Comparison of ENCODE assay signal across 11 cellular contexts in the genomic region with DNA sequence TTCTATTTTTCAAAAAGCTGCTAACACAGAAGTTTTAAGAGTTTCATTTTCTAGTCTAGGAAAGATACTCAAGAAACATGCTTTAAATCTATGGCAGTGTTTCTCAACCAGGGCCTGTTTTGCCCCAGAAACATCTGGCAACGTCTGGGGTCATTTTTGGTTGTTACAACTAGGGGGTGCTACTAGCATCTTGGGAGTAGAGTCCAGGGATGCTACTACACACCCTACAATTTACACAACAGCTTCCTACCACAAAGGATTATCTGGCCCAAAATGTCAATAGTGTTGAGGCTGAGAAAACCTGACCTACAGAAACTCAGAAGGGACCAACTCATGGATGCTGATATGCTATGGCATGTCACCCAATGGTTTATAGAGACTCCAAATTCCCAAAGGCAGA. TPM values are rescaled to one million over a fixed set of nuclear protein-coding genes. Genes with fewer than 3 reads are reported as not detected.
DNase-seq lines count a peak whose midpoint lies in the region; ATAC-seq and TF ChIP-seq lines count a peak whose summit lies in the region.
"Had no signal": no experiment of that assay in that cellular context is flagged by ENCODE, and none has a peak within 500 bp of the region (broad histone marks: within the 10 kb centered on the region; RNA-seq: fewer than 3 reads in every experiment).

No MANE protein-coding gene starts in this region.

- POLR2A ChIA-PET in HEK293 (lab: Yijun Ruan, JAX), result no interaction called here

- H3K27me3 Mint-ChIP-seq in Calu3 (ENCODE audit: unreplicated experiment), result no peaks in the 10 kb centered on the region

- H3K27me3 ChIP-seq in WERI-Rb-1 (ENCODE audit: insufficient read depth, low read depth, severe bottlenecking), result no peaks in the 10 kb centered on the region

- peak; percentile 13 for DNase-seq in Calu3
- DNase-seq in WERI-Rb-1, result no peak
- peak; percentile 58 for DNase-seq in iris pigment epithelial cell (ENCODE audit: low read depth)
- no peak for DNase-seq in islet precursor cell
- no peak for DNase-seq in amniotic stem cell (lab: John Stamatoyannopoulos, UW)
- DNase-seq: activated CD4-positive, CD25-positive, alpha-beta regulatory T cell; NCI-H2171 had no signal

- peaks cover 7% of the 10 kb centered on the region for H3K4me1 Mint-ChIP-seq in Calu3 (ENCODE audit: low read depth, unreplicated experiment)

- H3K4me3 Mint-ChIP-seq in Calu3 (ENCODE audit: low read depth, unreplicated experiment), result no peak overlapping the region

- H3K27ac Mint-ChIP-seq in Calu3 (ENCODE audit: unreplicated experiment), result no peak overlapping the region

- intact Hi-C loops in Calu3 (cut with micrococcal nuclease; ENCODE audit: unreplicated experiment), result loop anchor here (5.0 kb wide), 1 partner anchor 64 kb away; no protein-coding TSS in a partner anchor

- CTCF ChIA-PET in Calu3 (lab: Charles Lee), result interaction anchor here (1.2 to 2.2 kb wide), 2 partner anchors 24 to 61 kb away, joined by 4 to 6 read pairs; no protein-coding TSS in a partner anchor
- CTCF ChIA-PET in HEK293 (lab: Yijun Ruan, JAX), result interaction anchor here (0.8 to 10.1 kb wide), 13 partner anchors 10 to 901 kb away, joined by 3 to 103 read pairs (median 4); no protein-coding TSS in a partner anchor

- H3K36me3 ChIP-seq in HEK293 (ENCODE audit: control insufficient read depth in 2 of 2, insufficient read depth in 1 of 2, low read length in 2 of 2) (peaks cover 24 to 38% of the 10 kb centered on the region in 2 experiments), WERI-Rb-1 (peaks cover 22% of the 10 kb centered on the region)

- H3K9me3 Mint-ChIP-seq in Calu3 (ENCODE audit: low read depth, unreplicated experiment), result no peaks in the 10 kb centered on the region

- H3K27ac ChIP-seq in HEK293 (ENCODE audit: extremely low read depth, low read depth, low read length) (no peak overlapping the region), WERI-Rb-1 (no peak overlapping the region)

- H3K4me3 ChIP-seq in HEK293 (ENCODE audit: low read depth, low read length) (no peak overlapping the region), WERI-Rb-1 (ENCODE audit: low read depth, low read length) (no peak overlapping the region)
- H3K4me3 ChIP-seq: lung had no signal

- H3K4me1 ChIP-seq in HEK293 (ENCODE audit: control insufficient read depth, insufficient read depth, low read length), result no peaks in the 10 kb centered on the region

- TF ChIP-seq CTCF in Calu3 (IDR thresholded peaks at IDR 0.05; ENCODE audit: unreplicated experiment) (peak; percentile 33), HEK293 (tag by site-specific recombination; IDR thresholded peaks at IDR 0.05) (no peak), WERI-Rb-1 (IDR thresholded peaks at IDR 0.05; ENCODE audit: low read depth, low read length) (0 out of 2 replicates have a peak, but pooled peaks have one; percentile 31)

- H3K36me3 Mint-ChIP-seq in Calu3 (ENCODE audit: insufficient read depth, unreplicated experiment), result no peaks in the 10 kb centered on the region

- H3K9me3 ChIP-seq in HEK293 (ENCODE audit: control insufficient read depth, insufficient read depth, low read depth, low read length) (no peaks in the 10 kb centered on the region), WERI-Rb-1 (ENCODE audit: severe bottlenecking) (no peaks in the 10 kb centered on the region)

- no peak for ATAC-seq in GM18517 (IDR thresholded peaks at IDR 0.05; ENCODE audit: unreplicated experiment)
- ATAC-seq in GM21526 (IDR thresholded peaks at IDR 0.05; ENCODE audit: low FRiP score, unreplicated experiment), result no peak

- no TSS peak for BruUV-seq in Calu3 (replicated peaks; lab: Mats Ljungman, UMichigan)

TF ChIP-seq in HEK293, 187 proteins besides CTCF, POLR2A, EP300 and RAD21:
- TF ChIP-seq BCL11A (tag by site-specific recombination; IDR thresholded peaks at IDR 0.05; ENCODE audit: low read depth) (no peak), GLI2 (tag by site-specific recombination; IDR thresholded peaks at IDR 0.05; ENCODE audit: borderline replicate concordance, low read depth) (no peak), KLF9 (tag by site-specific recombination; IDR thresholded peaks at IDR 0.05; ENCODE audit: low read depth) (no peak), ZNF571 (tag by site-specific recombination; IDR thresholded peaks at IDR 0.05) (no peak), ZNF549 (tag by site-specific recombination; IDR thresholded peaks at IDR 0.05) (no peak), SETDB1 (IDR thresholded peaks at IDR 0.05; ENCODE audit: insufficient read length, low read length) (no peak), ZNF654 (tag by site-specific recombination; IDR thresholded peaks at IDR 0.05; ENCODE audit: low read depth) (peak; percentile 24; the same call in 1 of the 2 replicates)
- TF ChIP-seq, protein P1, sequence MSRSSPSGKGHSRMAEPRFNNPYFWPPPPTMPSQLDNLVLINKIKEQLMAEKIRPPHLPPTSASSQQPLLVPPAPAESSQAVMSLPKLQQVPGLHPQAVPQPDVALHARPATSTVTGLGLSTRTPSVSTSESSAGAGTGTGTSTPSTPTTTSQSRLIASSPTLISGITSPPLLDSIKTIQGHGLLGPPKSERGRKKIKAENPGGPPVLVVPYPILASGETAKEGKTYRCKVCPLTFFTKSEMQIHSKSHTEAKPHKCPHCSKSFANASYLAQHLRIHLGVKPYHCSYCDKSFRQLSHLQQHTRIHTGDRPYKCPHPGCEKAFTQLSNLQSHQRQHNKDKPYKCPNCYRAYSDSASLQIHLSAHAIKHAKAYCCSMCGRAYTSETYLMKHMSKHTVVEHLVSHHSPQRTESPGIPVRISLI (tag by site-specific recombination; IDR thresholded peaks at IDR 0.05), result no peak

RNA-seq across cellular contexts. Expression of a gene that starts 24.4 kb away (rescaled TPM):
- total RNA-seq in Calu3 (2022), result 5.5 and 5.9 TPM in 2 replicates

RNA-seq across cellular contexts. Expression of a gene that starts 24.4 kb away (rescaled TPM):
- 25.0 and 26.7 TPM in 2 replicates for total RNA-seq in Calu3 (2022)

Comparison
In these comparisons a context has a peak if more than half of its experiments do, and no peak if none do; other contexts are left out.
1. DNase-seq: peak in Calu3 (single experiment) and iris pigment epithelial cell (single experiment); none in WERI-Rb-1 (single experiment), islet precursor cell (single experiment) and amniotic stem cell (single experiment).